Comparison of ENCODE assay signal across 9 cellular contexts in genomic region chr5:74257645-74258328, GRCh38.
DNase-seq lines count a peak whose midpoint lies in the region; ATAC-seq, FAIRE-seq and TF ChIP-seq lines count a peak whose summit lies in the region.
"Had no signal": no experiment of that assay in that cellular context is flagged by ENCODE, and none has a peak within 500 bp of the region (broad histone marks: within the 10 kb centered on the region; RNA-seq: fewer than 3 reads in every experiment).

No MANE protein-coding gene starts in this region.

- TF ChIP-seq CTCF in brain (conservative IDR thresholded peaks at IDR 0.05) (no peak), glutamatergic neuron (IDR thresholded peaks at IDR 0.05; ENCODE audit: partially characterized antibody, unreplicated experiment) (no peak)

- H2BK12ac ChIP-seq in mesenchymal stem cell (ENCODE audit: low read length in 2 of 2), result peak overlapping the region in 1 of 2 experiments; percentile 87

- H2AFZ ChIP-seq in mesenchymal stem cell (ENCODE audit: low read depth, low read length), result no peak overlapping the region

- no peak overlapping the region for H3K14ac ChIP-seq in mesenchymal stem cell (ENCODE audit: low read length in 2 of 2)

- H3K27ac ChIP-seq in mesenchymal stem cell (ENCODE audit: low read length, poor library complexity, severe bottlenecking) (no peak overlapping the region), caudate nucleus (ENCODE audit: low read depth, low read length) (no peak overlapping the region)

- no peak overlapping the region for H2AK5ac ChIP-seq in mesenchymal stem cell (ENCODE audit: low read length, severe bottlenecking)

- peaks cover 4% of the 10 kb centered on the region for H3K4me1 ChIP-seq in mesenchymal stem cell (ENCODE audit: control insufficient read depth, insufficient read depth, low read depth, low read length)

- no peak for FAIRE-seq in frontal cortex (lab: Jason Lieb, UNC)

- H4K8ac ChIP-seq in mesenchymal stem cell (ENCODE audit: low read length), result peak overlapping the region; percentile 21

- ATAC-seq in HG03460 (IDR thresholded peaks at IDR 0.05; ENCODE audit: unreplicated experiment), result peak; percentile 50

- 39% methylated on average over 6 of the region's 6 CpGs for WGBS in mesenchymal stem cell

- H3K9ac ChIP-seq in mesenchymal stem cell (ENCODE audit: low read length), result peak overlapping the region; percentile 40

- no peaks in the 10 kb centered on the region for H3K36me3 ChIP-seq in mesenchymal stem cell (ENCODE audit: control insufficient read depth in 1 of 2, insufficient read depth in 2 of 2, low read depth in 1 of 2, low read length in 2 of 2)

- H3K27me3 Mint-ChIP-seq in brain (no peaks in the 10 kb centered on the region), glutamatergic neuron (ENCODE audit: unreplicated experiment) (no peaks in the 10 kb centered on the region)
- H3K27me3 Mint-ChIP-seq: CD4-positive, CD25-positive, alpha-beta regulatory T cell had no signal

- peak overlapping the region; percentile 5 to 97 (median 42) for H3K27ac Mint-ChIP-seq in brain
- no peak overlapping the region for H3K27ac Mint-ChIP-seq in glutamatergic neuron (ENCODE audit: unreplicated experiment)
- H3K27ac Mint-ChIP-seq: CD4-positive, CD25-positive, alpha-beta regulatory T cell had no signal

- no peaks in the 10 kb centered on the region for H3K9me3 ChIP-seq in mesenchymal stem cell (ENCODE audit: control insufficient read depth, low read length)

- H2BK120ac ChIP-seq in mesenchymal stem cell (ENCODE audit: low read depth, low read length), result no peak overlapping the region

- no peaks in the 10 kb centered on the region for H3K79me1 ChIP-seq in mesenchymal stem cell (replicated peaks; ENCODE audit: low read length, poor library complexity, severe bottlenecking)

- H3K23ac ChIP-seq in mesenchymal stem cell (ENCODE audit: low read length in 2 of 2), result no peak overlapping the region

- H4K91ac ChIP-seq in mesenchymal stem cell (ENCODE audit: low read length), result no peak overlapping the region

- no peak overlapping the region for H3K4me3 ChIP-seq in mesenchymal stem cell (ENCODE audit: insufficient read depth in 1 of 2, low read depth in 1 of 2, low read length in 2 of 2)

- DNase-seq in ELR (ENCODE audit: low read depth) (peak; percentile 30), mesenchymal stem cell (peak; percentile 78), frontal cortex (ENCODE audit: low spot score in 2 of 2) (no peak), cerebellar nuclear complex (lab: John Stamatoyannopoulos, UW) (no peak), caudate nucleus (lab: John Stamatoyannopoulos, UW) (no peak), glutamatergic neuron (no peak)
- DNase-seq: CD4-positive, CD25-positive, alpha-beta regulatory T cell had no signal

- no peak overlapping the region for H3K4me2 ChIP-seq in mesenchymal stem cell (ENCODE audit: low read length, poor library complexity, severe bottlenecking)

- H3K27me3 ChIP-seq in mesenchymal stem cell (ENCODE audit: control insufficient read depth in 1 of 2, insufficient read depth in 1 of 2, low read length in 2 of 2), result peaks cover 0 to 4% of the 10 kb centered on the region in 2 experiments

- H2BK5ac ChIP-seq in mesenchymal stem cell (ENCODE audit: low read depth, low read length, poor library complexity, severe bottlenecking), result no peak overlapping the region

- H3K4me1 Mint-ChIP-seq in brain (peaks cover 67% of the 10 kb centered on the region), glutamatergic neuron (ENCODE audit: low read depth, unreplicated experiment) (peaks cover 41% of the 10 kb centered on the region)
- H3K4me1 Mint-ChIP-seq: CD4-positive, CD25-positive, alpha-beta regulatory T cell had no signal

- no peak overlapping the region for H2BK15ac ChIP-seq in mesenchymal stem cell (ENCODE audit: low read depth, poor library complexity, severe bottlenecking)

- peak overlapping the region in 2 of 5 experiments; percentile 12 to 59 for H3K4me3 Mint-ChIP-seq in brain
- H3K4me3 Mint-ChIP-seq in glutamatergic neuron (ENCODE audit: unreplicated experiment), result no peak overlapping the region
- H3K4me3 Mint-ChIP-seq: CD4-positive, CD25-positive, alpha-beta regulatory T cell had no signal

- H3K9me3 Mint-ChIP-seq in brain (peaks cover 0 to 13% (median 0%) of the 10 kb centered on the region in 5 experiments), glutamatergic neuron (ENCODE audit: unreplicated experiment) (peaks cover 13% of the 10 kb centered on the region)

- H3K18ac ChIP-seq in mesenchymal stem cell (ENCODE audit: low read depth in 1 of 2, low read length in 2 of 2), result no peak overlapping the region

- H3K36me3 Mint-ChIP-seq in brain (no peaks in the 10 kb centered on the region), glutamatergic neuron (ENCODE audit: unreplicated experiment) (no peaks in the 10 kb centered on the region)
- H3K36me3 Mint-ChIP-seq: CD4-positive, CD25-positive, alpha-beta regulatory T cell had no signal

- no peak overlapping the region for H3K4ac ChIP-seq in mesenchymal stem cell (ENCODE audit: low read depth in 1 of 2, low read length in 2 of 2)

Comparison
In these comparisons a context has a peak if more than half of its experiments do, and no peak if none do; other contexts are left out.
1. DNase-seq: peak in ELR (single experiment) and mesenchymal stem cell (single experiment); none in frontal cortex (0 of 2), cerebellar nuclear complex (0 of 2), caudate nucleus (0 of 61) and glutamatergic neuron (single experiment).